11 cellular contexts compared by ENCODE assay signal in the genomic region with DNA sequence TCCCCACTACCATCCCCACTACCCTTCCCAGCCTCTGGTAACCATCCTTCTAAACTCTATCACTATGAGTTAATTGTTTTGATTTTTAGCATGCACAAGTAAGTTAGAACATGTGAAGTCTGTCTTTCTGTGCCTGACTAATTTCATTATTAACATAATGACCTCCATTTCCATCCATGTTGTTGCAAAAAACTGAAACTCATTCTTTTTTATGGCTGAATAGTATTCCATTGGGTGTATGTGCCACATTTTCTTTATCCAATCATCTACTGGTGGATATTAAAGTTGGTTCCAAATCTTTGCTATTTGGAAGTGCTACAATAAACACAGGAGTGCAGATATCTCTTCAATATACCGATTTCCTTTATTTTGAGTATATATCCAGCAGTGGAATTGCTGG.
"Had no signal": no experiment of that assay in that cellular context is flagged by ENCODE, and none has a peak within 500 bp of the region (broad histone marks: within the 10 kb centered on the region; RNA-seq: fewer than 3 reads in every experiment).

No MANE protein-coding gene starts in this region.

- ATAC-seq: GM23338, HCT116 had no signal

- H3K36me3 ChIP-seq: HAP-1 had no signal

- FAIRE-seq: H1, H54 had no signal

- H3K4me3 ChIP-seq: GM23248, GM23338, HAP-1 had no signal

- H3K9ac ChIP-seq: GM23248 had no signal

- H3K27ac Mint-ChIP-seq: GM23338, H9, HFFc6 had no signal

- H3K9me3 Mint-ChIP-seq: GM23338 had no signal

- H3K4me3 Mint-ChIP-seq: GM23338, H9, HFFc6 had no signal

- DNase-seq: GM23248, GOT3, H7, H9, HCEC 1CT, HFFc6 had no signal

- H3K4me2 ChIP-seq: GM23338 had no signal

- H3K27ac ChIP-seq: GM23248 had no signal

- H3K4me1 ChIP-seq: HAP-1 had no signal

- H2AFZ ChIP-seq: GM23248, GM23338 had no signal
